Comparison of ENCODE assay signal across 22 cellular contexts in the genomic region with DNA sequence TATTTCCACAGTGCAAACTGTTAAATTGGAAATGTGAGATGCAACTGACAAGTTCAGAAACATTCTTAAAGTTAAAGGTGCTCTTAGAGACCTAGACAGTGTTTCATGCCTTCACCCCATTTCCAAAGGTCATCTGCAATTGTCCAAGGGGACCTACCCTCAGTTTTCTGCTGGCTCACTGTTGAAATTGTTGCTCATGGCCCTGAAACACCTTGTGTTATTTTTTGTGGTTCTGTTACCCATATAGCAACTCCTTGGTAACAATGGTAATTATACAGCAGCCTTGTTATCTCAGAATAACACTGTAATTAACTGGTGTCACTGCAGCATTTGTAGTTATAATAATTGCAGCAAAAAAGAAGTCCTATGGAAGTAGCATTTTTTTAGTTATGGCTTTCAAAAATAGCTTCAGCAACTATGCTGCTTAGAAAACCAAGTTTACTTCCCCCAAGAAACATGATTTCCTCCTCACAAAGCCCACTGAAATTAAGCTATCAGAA.
"Had no signal": no experiment of that assay in that cellular context is flagged by ENCODE, and none has a peak within 500 bp of the region (broad histone marks: within the 10 kb centered on the region; RNA-seq: fewer than 3 reads in every experiment).

No MANE protein-coding gene starts in this region.

- H3K27ac ChIP-seq: adrenal gland, cardiac muscle cell, esophagus muscularis mucosa, hepatocyte, left lung, prostate gland, tibial nerve had no signal

- H3K4me1 ChIP-seq: adrenal gland, left lung, prostate gland had no signal

- H3K4me1 Mint-ChIP-seq: activated naive CD4-positive, alpha-beta T cell treated with anti-CD3 and anti-CD28 coated beads, Interleukin-2, amount 50 U/mL, for 24 hours; naive thymus-derived CD4-positive, alpha-beta T cell; T-helper 17 cell had no signal

- H3K9me3 ChIP-seq: esophagus muscularis mucosa, left lung, mucosa of descending colon, prostate gland, tibial nerve had no signal

- H2AFZ ChIP-seq: hepatocyte had no signal

- DNase-seq: activated CD4-positive, alpha-beta T cell treated with anti-CD3 and anti-CD28 coated beads for 4 hours; activated CD8-positive, alpha-beta T cell treated with anti-CD3 and anti-CD28 coated beads for 36 hours; activated effector memory CD4-positive, alpha-beta T cell treated with Interleukin-2 at 50 U/mL for 16 hours; activated T-cell treated with anti-CD3 and anti-CD28 coated beads, Interleukin-2, amount 50 U/mL, for 4 hours; adrenal gland; kidney; left lung; mucosa of descending colon; naive thymus-derived CD4-positive, alpha-beta T cell; right cardiac atrium; stimulated activated CD4-positive, alpha-beta T cell treated with anti-CD3 and anti-CD28 coated beads, Interleukin-4, amount 100 ng/mL, for 24 hours; stimulated activated naive CD4-positive, alpha-beta T cell treated with Interleukin-2 at 50 U/mL for 16 hours; substantia nigra; T-helper 17 cell had no signal

- H3K36me3 Mint-ChIP-seq: activated naive CD4-positive, alpha-beta T cell treated with anti-CD3 and anti-CD28 coated beads, Interleukin-2, amount 50 U/mL, for 24 hours; naive thymus-derived CD4-positive, alpha-beta T cell had no signal

- H3K36me3 ChIP-seq: adrenal gland, esophagus muscularis mucosa, left lung, prostate gland, tibial nerve had no signal

- H3K4me3 Mint-ChIP-seq: activated CD8-positive, alpha-beta T cell treated with anti-CD3 and anti-CD28 coated beads for 36 hours; activated naive CD4-positive, alpha-beta T cell treated with anti-CD3 and anti-CD28 coated beads, Interleukin-2, amount 50 U/mL, for 24 hours; activated T-cell treated with anti-CD3 and anti-CD28 coated beads, Interleukin-2, amount 50 U/mL, for 4 hours; naive thymus-derived CD4-positive, alpha-beta T cell; T-helper 17 cell had no signal

- H3K9me3 Mint-ChIP-seq: activated CD8-positive, alpha-beta T cell treated with anti-CD3 and anti-CD28 coated beads for 36 hours; activated naive CD4-positive, alpha-beta T cell treated with anti-CD3 and anti-CD28 coated beads, Interleukin-2, amount 50 U/mL, for 24 hours; activated T-cell treated with anti-CD3 and anti-CD28 coated beads, Interleukin-2, amount 50 U/mL, for 4 hours; naive thymus-derived CD4-positive, alpha-beta T cell had no signal

- FAIRE-seq: endometrium, kidney had no signal

- H3K27ac Mint-ChIP-seq: activated CD8-positive, alpha-beta T cell treated with anti-CD3 and anti-CD28 coated beads for 36 hours; activated naive CD4-positive, alpha-beta T cell treated with anti-CD3 and anti-CD28 coated beads, Interleukin-2, amount 50 U/mL, for 24 hours; naive thymus-derived CD4-positive, alpha-beta T cell; T-helper 17 cell had no signal

- H3K4me2 ChIP-seq: hepatocyte had no signal

- H3K27me3 ChIP-seq: adrenal gland, cardiac muscle cell, esophagus muscularis mucosa, hepatocyte, left lung, tibial nerve had no signal

- H3K4me3 ChIP-seq: adrenal gland, cardiac muscle cell, esophagus muscularis mucosa, hepatocyte, left lung, mucosa of descending colon, prostate gland, skin epidermis, tibial nerve had no signal
